ENCODE assay signal across 25 cellular contexts in the genomic region with DNA sequence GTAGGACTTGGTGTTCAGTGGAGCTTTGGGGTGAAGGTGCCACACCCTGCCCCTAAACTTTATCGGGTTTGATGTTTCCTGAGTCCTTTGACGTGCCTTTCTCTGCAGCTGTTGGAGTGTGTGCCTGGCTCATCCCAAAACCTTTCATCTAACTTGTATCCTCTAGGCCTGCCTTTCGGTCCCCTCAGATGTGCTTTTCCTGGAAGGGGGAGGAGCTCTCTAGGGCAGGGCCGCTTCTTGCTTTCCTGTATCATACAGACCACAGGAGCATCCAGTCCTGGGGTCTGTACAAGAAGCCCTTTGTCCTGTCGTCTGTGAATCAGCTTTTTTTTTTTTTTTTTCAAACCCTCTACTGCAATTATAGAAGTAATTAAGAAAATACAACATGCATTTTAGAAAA. TPM values are rescaled to one million over a fixed set of nuclear protein-coding genes. Genes with fewer than 3 reads are reported as not detected.
"Had no signal": no experiment of that assay in that cellular context is flagged by ENCODE, and none has a peak within 500 bp of the region (broad histone marks: within the 10 kb centered on the region; RNA-seq: fewer than 3 reads in every experiment).

No MANE protein-coding gene starts in this region.

- H3K27me3 ChIP-seq: cardiac muscle cell had no signal

- ATAC-seq: activated naive CD4-positive, alpha-beta T cell treated with anti-CD3 and anti-CD28 coated beads, Interleukin-2, amount 50 U/mL, for 72 hours; activated naive CD8-positive, alpha-beta T cell treated with anti-CD3 and anti-CD28 coated beads, Interleukin-2, amount 50 U/mL, for 24 hours; Right ventricle myocardium inferior had no signal

- H3K9me3 Mint-ChIP-seq: activated naive CD4-positive, alpha-beta T cell treated with anti-CD3 and anti-CD28 coated beads, Interleukin-2, amount 50 U/mL, for 72 hours; activated naive CD8-positive, alpha-beta T cell treated with anti-CD3 and anti-CD28 coated beads, Interleukin-2, amount 50 U/mL, for 24 hours; brain had no signal

- H3K27ac ChIP-seq: cardiac muscle cell, VCaP had no signal

- H3K9me3 ChIP-seq: SK-N-SH had no signal

- H3K4me3 ChIP-seq: cardiac muscle cell had no signal

- H3K4me3 Mint-ChIP-seq: activated naive CD8-positive, alpha-beta T cell treated with anti-CD3 and anti-CD28 coated beads, Interleukin-2, amount 50 U/mL, for 24 hours; brain had no signal

- DNase-seq: activated CD4-positive, alpha-beta T cell treated with anti-CD3 and anti-CD28 coated beads, Interleukin-2, amount 50 U/mL, for 48 hours; activated CD4-positive, CD25-positive, alpha-beta regulatory T cell; activated naive CD8-positive, alpha-beta T cell treated with anti-CD3 and anti-CD28 coated beads, Interleukin-2, amount 50 U/mL, for 24 hours; activated T-cell treated with anti-CD3 and anti-CD28 coated beads for 4 hours; amniotic stem cell; cerebellar nuclear complex; Karpas-422; MM.1S; NCI-H1105; NCI-H1436; NCI-H1694 treated with DMSO at 0.1 percent for 48 hours; NCI-H2029 treated with DMSO at 0.1 percent for 48 hours; NCI-H345; NCI-H510A; NCI-H526 treated with DMSO at 0.1 percent for 48 hours; NCI-H82; RPMI8226; SK-N-SH; SW 1271 had no signal

- H3K27me3 Mint-ChIP-seq: activated naive CD8-positive, alpha-beta T cell treated with anti-CD3 and anti-CD28 coated beads, Interleukin-2, amount 50 U/mL, for 24 hours; brain had no signal

- H3K27ac Mint-ChIP-seq: activated naive CD8-positive, alpha-beta T cell treated with anti-CD3 and anti-CD28 coated beads, Interleukin-2, amount 50 U/mL, for 24 hours had no signal

RNA-seq across cellular contexts. Expression of a gene that starts 35.7 kb away (rescaled TPM):
- total RNA-seq: OCI-LY7 had no signal

RNA-seq across cellular contexts. Expression of a gene that starts 56.1 kb away (rescaled TPM):
- total RNA-seq: OCI-LY7 had no signal
